In genomic region chr7:152899482-152900166, GRCh38 we compare ENCODE assay signal across 16 cellular contexts.
DNase-seq lines count a peak whose midpoint lies in the region; ATAC-seq and TF ChIP-seq lines count a peak whose summit lies in the region.
"Had no signal": no experiment of that assay in that cellular context is flagged by ENCODE, and none has a peak within 500 bp of the region (broad histone marks: within the 10 kb centered on the region; RNA-seq: fewer than 3 reads in every experiment).

No MANE protein-coding gene starts in this region.

- H3K4me1 ChIP-seq in right atrium auricular region, result peaks cover 0 to 10% of the 10 kb centered on the region in 2 donors

- H3K27me3 Mint-ChIP-seq in T-cell, result peaks cover 5 to 8% of the 10 kb centered on the region in 2 donors
- H3K27me3 Mint-ChIP-seq: stimulated activated memory B cell treated with anti-CD40 and anti-IgM and Interleukin-4, amounts not matched to agents 10 μg/mL and 1 μg/mL and 100 μg/mL, for 72 hours had no signal

- CTCF ChIA-PET in T-cell (lab: Charles Lee), result no interaction called here

- intact Hi-C loops in sciatic nerve (cut with DNase I), result no loop called here

- H3K4me3 ChIP-seq in right atrium auricular region, result no peak overlapping the region
- H3K4me3 ChIP-seq: dorsolateral prefrontal cortex had no signal

- H3K9me3 Mint-ChIP-seq in T-cell, result no peaks in the 10 kb centered on the region
- H3K9me3 Mint-ChIP-seq: activated T-helper 1 cell treated with anti-CD3 and anti-CD28 coated beads, Interleukin-12 subunit alpha, Interleukin-12 subunit beta, Interleukin-2, Interleukin-4 antibody, amounts not matched to agents 30 ng/mL and 10 ng/mL and 1 ng/mL, durations not matched to agents 14 hours and 24 hours and 36 hours; immature natural killer cell; stimulated activated memory B cell treated with anti-CD40 and anti-IgM and Interleukin-4, amounts not matched to agents 10 μg/mL and 1 μg/mL and 100 μg/mL, for 72 hours had no signal

- no peaks in the 10 kb centered on the region for H3K36me3 Mint-ChIP-seq in T-cell
- H3K36me3 Mint-ChIP-seq: CD14-positive monocyte; immature natural killer cell; stimulated activated memory B cell treated with anti-CD40 and anti-IgM and Interleukin-4, amounts not matched to agents 10 μg/mL and 1 μg/mL and 100 μg/mL, for 72 hours had no signal

- H3K27ac Mint-ChIP-seq in T-cell, result no peak overlapping the region
- H3K27ac Mint-ChIP-seq: activated T-helper 1 cell treated with anti-CD3 and anti-CD28 coated beads, Interleukin-12 subunit alpha, Interleukin-12 subunit beta, Interleukin-2, Interleukin-4 antibody, amounts not matched to agents 30 ng/mL and 10 ng/mL and 1 ng/mL, durations not matched to agents 14 hours and 24 hours and 36 hours; CD14-positive monocyte; immature natural killer cell; stimulated activated memory B cell treated with anti-CD40 and anti-IgM and Interleukin-4, amounts not matched to agents 10 μg/mL and 1 μg/mL and 100 μg/mL, for 72 hours had no signal

- H3K27ac ChIP-seq in right atrium auricular region, result peak overlapping the region in 1 of 2 donors; percentile 53
- H3K27ac ChIP-seq: dorsolateral prefrontal cortex had no signal

- no peaks in the 10 kb centered on the region for H3K4me1 Mint-ChIP-seq in T-cell
- H3K4me1 Mint-ChIP-seq: CD14-positive monocyte; immature natural killer cell; stimulated activated memory B cell treated with anti-CD40 and anti-IgM and Interleukin-4, amounts not matched to agents 10 μg/mL and 1 μg/mL and 100 μg/mL, for 72 hours had no signal

- POLR2A ChIA-PET in T-cell (lab: Charles Lee), result no interaction called here

- H3K27me3 ChIP-seq in right atrium auricular region, result no peaks in the 10 kb centered on the region
- H3K27me3 ChIP-seq: dorsolateral prefrontal cortex had no signal

- H3K9me3 ChIP-seq in right atrium auricular region, result no peaks in the 10 kb centered on the region

- H3K4me3 Mint-ChIP-seq in T-cell, result no peak overlapping the region
- H3K4me3 Mint-ChIP-seq: activated T-helper 1 cell treated with anti-CD3 and anti-CD28 coated beads, Interleukin-12 subunit alpha, Interleukin-12 subunit beta, Interleukin-2, Interleukin-4 antibody, amounts not matched to agents 30 ng/mL and 10 ng/mL and 1 ng/mL, durations not matched to agents 14 hours and 24 hours and 36 hours; CD14-positive monocyte; immature natural killer cell; stimulated activated memory B cell treated with anti-CD40 and anti-IgM and Interleukin-4, amounts not matched to agents 10 μg/mL and 1 μg/mL and 100 μg/mL, for 72 hours had no signal

- ATAC-seq in sciatic nerve, result no peak
- ATAC-seq in T-cell (replicated peaks in 1 of 4), result no peak
- ATAC-seq: stimulated activated memory B cell treated with anti-CD40 and anti-IgM and Interleukin-4, amounts not matched to agents 10 μg/mL and 1 μg/mL and 100 μg/mL, for 72 hours had no signal

- no peaks in the 10 kb centered on the region for H3K36me3 ChIP-seq in right atrium auricular region

- no peak for TF ChIP-seq CTCF in right atrium auricular region (IDR thresholded peaks at IDR 0.05)

- DNase-seq in M059J (ENCODE audit: low read depth) (peak; percentile 9), astrocyte of the hippocampus (ENCODE audit: low read depth, low spot score) (peak; percentile 68), right atrium auricular region (ENCODE audit: low spot score) (peak; percentile 65), sciatic nerve (ENCODE audit: low spot score) (peak; percentile 50), globus pallidus (ENCODE audit: low spot score) (no peak), SHP77 treated with DMSO at 0.1 percent for 48 hours (lab: John Stamatoyannopoulos, UW) (no peak), AML-193 (lab: John Stamatoyannopoulos, UW) (no peak), T-cell (no peak)
- DNase-seq: activated CD4-positive, alpha-beta T cell treated with anti-CD3 and anti-CD28 coated beads, Interleukin-2, amount 50 U/mL, for 1 hour; immature natural killer cell; OCI-M1; retina had no signal

Comparison
In these comparisons a context has a peak if more than half of its experiments do, and no peak if none do; other contexts are left out.
1. DNase-seq: peak in M059J (single experiment), astrocyte of the hippocampus (single experiment), right atrium auricular region (single experiment) and sciatic nerve (single experiment); none in globus pallidus (single experiment), SHP77 treated with DMSO at 0.1 percent for 48 hours (single experiment), AML-193 (0 of 2) and T-cell (0 of 34).